1 cellular context compared by ENCODE assay signal in genomic region chr10:94138391-94138790, GRCh38.
TF ChIP-seq lines count a peak whose summit lies in the region.

No MANE protein-coding gene starts in this region.

TF ChIP-seq in GM23338, 12 proteins besides CTCF, POLR2A, EP300 and RAD21 (continued from another document):
- TF ChIP-seq, protein P1, sequence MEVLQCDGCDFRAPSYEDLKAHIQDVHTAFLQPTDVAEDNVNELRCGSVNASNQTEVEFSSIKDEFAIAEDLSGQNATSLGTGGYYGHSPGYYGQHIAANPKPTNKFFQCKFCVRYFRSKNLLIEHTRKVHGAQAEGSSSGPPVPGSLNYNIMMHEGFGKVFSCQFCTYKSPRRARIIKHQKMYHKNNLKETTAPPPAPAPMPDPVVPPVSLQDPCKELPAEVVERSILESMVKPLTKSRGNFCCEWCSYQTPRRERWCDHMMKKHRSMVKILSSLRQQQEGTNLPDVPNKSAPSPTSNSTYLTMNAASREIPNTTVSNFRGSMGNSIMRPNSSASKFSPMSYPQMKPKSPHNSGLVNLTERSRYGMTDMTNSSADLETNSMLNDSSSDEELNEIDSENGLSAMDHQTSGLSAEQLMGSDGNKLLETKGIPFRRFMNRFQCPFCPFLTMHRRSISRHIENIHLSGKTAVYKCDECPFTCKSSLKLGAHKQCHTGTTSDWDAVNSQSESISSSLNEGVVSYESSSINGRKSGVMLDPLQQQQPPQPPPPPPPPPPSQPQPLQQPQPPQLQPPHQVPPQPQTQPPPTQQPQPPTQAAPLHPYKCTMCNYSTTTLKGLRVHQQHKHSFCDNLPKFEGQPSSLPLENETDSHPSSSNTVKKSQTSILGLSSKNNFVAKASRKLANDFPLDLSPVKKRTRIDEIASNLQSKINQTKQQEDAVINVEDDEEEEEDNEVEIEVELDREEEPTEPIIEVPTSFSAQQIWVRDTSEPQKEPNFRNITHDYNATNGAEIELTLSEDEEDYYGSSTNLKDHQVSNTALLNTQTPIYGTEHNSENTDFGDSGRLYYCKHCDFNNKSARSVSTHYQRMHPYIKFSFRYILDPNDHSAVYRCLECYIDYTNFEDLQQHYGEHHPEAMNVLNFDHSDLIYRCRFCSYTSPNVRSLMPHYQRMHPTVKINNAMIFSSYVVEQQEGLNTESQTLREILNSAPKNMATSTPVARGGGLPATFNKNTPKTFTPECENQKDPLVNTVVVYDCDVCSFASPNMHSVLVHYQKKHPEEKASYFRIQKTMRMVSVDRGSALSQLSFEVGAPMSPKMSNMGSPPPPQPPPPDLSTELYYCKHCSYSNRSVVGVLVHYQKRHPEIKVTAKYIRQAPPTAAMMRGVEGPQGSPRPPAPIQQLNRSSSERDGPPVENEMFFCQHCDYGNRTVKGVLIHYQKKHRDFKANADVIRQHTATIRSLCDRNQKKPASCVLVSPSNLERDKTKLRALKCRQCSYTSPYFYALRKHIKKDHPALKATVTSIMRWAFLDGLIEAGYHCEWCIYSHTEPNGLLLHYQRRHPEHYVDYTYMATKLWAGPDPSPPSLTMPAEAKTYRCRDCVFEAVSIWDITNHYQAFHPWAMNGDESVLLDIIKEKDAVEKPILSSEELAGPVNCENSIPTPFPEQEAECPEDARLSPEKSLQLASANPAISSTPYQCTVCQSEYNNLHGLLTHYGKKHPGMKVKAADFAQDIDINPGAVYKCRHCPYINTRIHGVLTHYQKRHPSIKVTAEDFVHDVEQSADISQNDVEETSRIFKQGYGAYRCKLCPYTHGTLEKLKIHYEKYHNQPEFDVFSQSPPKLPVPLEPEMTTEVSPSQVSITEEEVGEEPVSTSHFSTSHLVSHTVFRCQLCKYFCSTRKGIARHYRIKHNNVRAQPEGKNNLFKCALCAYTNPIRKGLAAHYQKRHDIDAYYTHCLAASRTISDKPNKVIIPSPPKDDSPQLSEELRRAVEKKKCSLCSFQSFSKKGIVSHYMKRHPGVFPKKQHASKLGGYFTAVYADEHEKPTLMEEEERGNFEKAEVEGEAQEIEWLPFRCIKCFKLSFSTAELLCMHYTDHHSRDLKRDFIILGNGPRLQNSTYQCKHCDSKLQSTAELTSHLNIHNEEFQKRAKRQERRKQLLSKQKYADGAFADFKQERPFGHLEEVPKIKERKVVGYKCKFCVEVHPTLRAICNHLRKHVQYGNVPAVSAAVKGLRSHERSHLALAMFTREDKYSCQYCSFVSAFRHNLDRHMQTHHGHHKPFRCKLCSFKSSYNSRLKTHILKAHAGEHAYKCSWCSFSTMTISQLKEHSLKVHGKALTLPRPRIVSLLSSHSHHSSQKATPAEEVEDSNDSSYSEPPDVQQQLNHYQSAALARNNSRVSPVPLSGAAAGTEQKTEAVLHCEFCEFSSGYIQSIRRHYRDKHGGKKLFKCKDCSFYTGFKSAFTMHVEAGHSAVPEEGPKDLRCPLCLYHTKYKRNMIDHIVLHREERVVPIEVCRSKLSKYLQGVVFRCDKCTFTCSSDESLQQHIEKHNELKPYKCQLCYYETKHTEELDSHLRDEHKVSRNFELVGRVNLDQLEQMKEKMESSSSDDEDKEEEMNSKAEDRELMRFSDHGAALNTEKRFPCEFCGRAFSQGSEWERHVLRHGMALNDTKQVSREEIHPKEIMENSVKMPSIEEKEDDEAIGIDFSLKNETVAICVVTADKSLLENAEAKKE (CRISPR knock-in tag; IDR thresholded peaks at IDR 0.05), result no peak
- TF ChIP-seq, protein P2, sequence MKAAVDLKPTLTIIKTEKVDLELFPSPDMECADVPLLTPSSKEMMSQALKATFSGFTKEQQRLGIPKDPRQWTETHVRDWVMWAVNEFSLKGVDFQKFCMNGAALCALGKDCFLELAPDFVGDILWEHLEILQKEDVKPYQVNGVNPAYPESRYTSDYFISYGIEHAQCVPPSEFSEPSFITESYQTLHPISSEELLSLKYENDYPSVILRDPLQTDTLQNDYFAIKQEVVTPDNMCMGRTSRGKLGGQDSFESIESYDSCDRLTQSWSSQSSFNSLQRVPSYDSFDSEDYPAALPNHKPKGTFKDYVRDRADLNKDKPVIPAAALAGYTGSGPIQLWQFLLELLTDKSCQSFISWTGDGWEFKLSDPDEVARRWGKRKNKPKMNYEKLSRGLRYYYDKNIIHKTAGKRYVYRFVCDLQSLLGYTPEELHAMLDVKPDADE (IDR thresholded peaks at IDR 0.05), result no peak
- TF ChIP-seq STAT1 (IDR thresholded peaks at IDR 0.05; ENCODE audit: unreplicated experiment) (no peak), JUNB (IDR thresholded peaks at IDR 0.05; ENCODE audit: unreplicated experiment) (no peak), EZH2phosphoT487 (IDR thresholded peaks at IDR 0.05; ENCODE audit: unreplicated experiment) (no peak), REST (IDR thresholded peaks at IDR 0.05; ENCODE audit: unreplicated experiment) (no peak), NANOG (IDR thresholded peaks at IDR 0.05; ENCODE audit: borderline replicate concordance) (no peak), CREB1 (CRISPR knock-in tag; IDR thresholded peaks at IDR 0.05; ENCODE audit: low read depth) (no peak), ZNF331 (CRISPR knock-in tag; IDR thresholded peaks at IDR 0.05; ENCODE audit: low read depth) (no peak), ZNF114 (CRISPR knock-in tag; IDR thresholded peaks at IDR 0.05) (no peak)
